In the genomic region with DNA sequence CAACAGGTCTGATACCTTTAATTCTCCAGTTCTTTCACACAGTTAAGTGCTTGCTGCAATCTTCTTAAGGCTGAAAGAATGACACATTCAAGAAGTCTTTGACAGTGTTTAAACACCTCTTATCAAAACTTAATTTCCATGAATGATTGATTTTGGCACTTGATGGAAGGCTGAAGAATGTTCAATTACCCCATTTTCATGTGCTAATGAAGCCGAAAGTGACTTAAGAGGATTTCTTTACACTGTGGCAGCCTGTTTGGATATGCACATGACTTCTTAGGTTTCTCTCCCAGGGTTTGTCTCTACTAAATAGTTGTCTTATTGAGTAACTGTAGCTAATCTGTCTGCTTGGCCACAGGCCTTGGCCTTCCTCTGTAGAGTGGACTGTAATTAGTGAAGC, we compare ENCODE assay signal across 1 cellular context.
TF ChIP-seq lines count a peak whose summit lies in the region.

No MANE protein-coding gene starts in this region.

TF ChIP-seq in WTC11, 78 proteins besides CTCF, POLR2A, EP300 and RAD21 (continued from another document):
- TF ChIP-seq CREB1 (CRISPR knock-in tag; IDR thresholded peaks at IDR 0.05) (no peak), GABPB1 (CRISPR knock-in tag; IDR thresholded peaks at IDR 0.05) (no peak), ZNF232 (CRISPR knock-in tag; IDR thresholded peaks at IDR 0.05) (no peak)
- TF ChIP-seq, protein P1, sequence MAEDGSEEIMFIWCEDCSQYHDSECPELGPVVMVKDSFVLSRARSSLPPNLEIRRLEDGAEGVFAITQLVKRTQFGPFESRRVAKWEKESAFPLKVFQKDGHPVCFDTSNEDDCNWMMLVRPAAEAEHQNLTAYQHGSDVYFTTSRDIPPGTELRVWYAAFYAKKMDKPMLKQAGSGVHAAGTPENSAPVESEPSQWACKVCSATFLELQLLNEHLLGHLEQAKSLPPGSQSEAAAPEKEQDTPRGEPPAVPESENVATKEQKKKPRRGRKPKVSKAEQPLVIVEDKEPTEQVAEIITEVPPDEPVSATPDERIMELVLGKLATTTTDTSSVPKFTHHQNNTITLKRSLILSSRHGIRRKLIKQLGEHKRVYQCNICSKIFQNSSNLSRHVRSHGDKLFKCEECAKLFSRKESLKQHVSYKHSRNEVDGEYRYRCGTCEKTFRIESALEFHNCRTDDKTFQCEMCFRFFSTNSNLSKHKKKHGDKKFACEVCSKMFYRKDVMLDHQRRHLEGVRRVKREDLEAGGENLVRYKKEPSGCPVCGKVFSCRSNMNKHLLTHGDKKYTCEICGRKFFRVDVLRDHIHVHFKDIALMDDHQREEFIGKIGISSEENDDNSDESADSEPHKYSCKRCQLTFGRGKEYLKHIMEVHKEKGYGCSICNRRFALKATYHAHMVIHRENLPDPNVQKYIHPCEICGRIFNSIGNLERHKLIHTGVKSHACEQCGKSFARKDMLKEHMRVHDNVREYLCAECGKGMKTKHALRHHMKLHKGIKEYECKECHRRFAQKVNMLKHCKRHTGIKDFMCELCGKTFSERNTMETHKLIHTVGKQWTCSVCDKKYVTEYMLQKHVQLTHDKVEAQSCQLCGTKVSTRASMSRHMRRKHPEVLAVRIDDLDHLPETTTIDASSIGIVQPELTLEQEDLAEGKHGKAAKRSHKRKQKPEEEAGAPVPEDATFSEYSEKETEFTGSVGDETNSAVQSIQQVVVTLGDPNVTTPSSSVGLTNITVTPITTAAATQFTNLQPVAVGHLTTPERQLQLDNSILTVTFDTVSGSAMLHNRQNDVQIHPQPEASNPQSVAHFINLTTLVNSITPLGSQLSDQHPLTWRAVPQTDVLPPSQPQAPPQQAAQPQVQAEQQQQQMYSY (CRISPR knock-in tag; IDR thresholded peaks at IDR 0.05): no peak
